Comparison of ENCODE assay signal across 21 cellular contexts in genomic region chr17:69909389-69909788, GRCh38.
"Had no signal": no experiment of that assay in that cellular context is flagged by ENCODE, and none has a peak within 500 bp of the region (broad histone marks: within the 10 kb centered on the region; RNA-seq: fewer than 3 reads in every experiment).

No MANE protein-coding gene starts in this region.

- H3K36me3 Mint-ChIP-seq: activated naive CD8-positive, alpha-beta T cell treated with anti-CD3 and anti-CD28 coated beads, Interleukin-2, amount 10 ng/mL, durations not matched to agents 7 days and 5 days; brain; WTC11 had no signal

- H3K4me2 ChIP-seq: hepatocyte had no signal

- H3K9me3 Mint-ChIP-seq: dendritic cell treated with granulocyte-macrophage colony-stimulating factor and Interleukin-4, amounts not matched to agents 40 ng/mL and 50 ng/mL, for 4 days; effector memory CD8-positive, alpha-beta T cell; nephron had no signal

- H3K27me3 Mint-ChIP-seq: activated naive CD8-positive, alpha-beta T cell treated with anti-CD3 and anti-CD28 coated beads, Interleukin-2, amount 10 ng/mL, durations not matched to agents 7 days and 5 days; effector memory CD8-positive, alpha-beta T cell had no signal

- ATAC-seq: effector memory CD8-positive, alpha-beta T cell; left ventricle myocardium superior; stimulated activated naive CD8-positive, alpha-beta T cell treated with anti-CD3 and anti-CD28 coated beads, Interleukin-15, Interleukin-2, amounts not matched to agents 100 U/mL and 50 U/mL, for 24 hours; WTC11 had no signal

- DNase-seq: activated CD4-positive, alpha-beta T cell treated with anti-CD3 and anti-CD28 coated beads for 4 hours; activated naive CD4-positive, alpha-beta T cell; activated naive CD8-positive, alpha-beta T cell treated with anti-CD3 and anti-CD28 coated beads, Interleukin-2, amount 10 ng/mL, durations not matched to agents 7 days and 5 days; effector memory CD8-positive, alpha-beta T cell; left ventricle myocardium superior; occipital lobe; right cardiac atrium; small intestine; stimulated activated CD4-positive, alpha-beta T cell treated with anti-CD3 and anti-CD28 coated beads, Interleukin-4, amount 100 ng/mL, for 4 hours; stimulated activated CD8-positive, alpha-beta memory T cell treated with anti-CD3 and anti-CD28 coated beads, Interleukin-4, amount 100 ng/mL, for 48 hours; stimulated activated naive CD8-positive, alpha-beta T cell treated with anti-CD3 and anti-CD28 coated beads, Interleukin-15, Interleukin-2, amounts not matched to agents 100 U/mL and 50 U/mL, for 24 hours; SW 1271 had no signal

- H3K4me3 ChIP-seq: hepatocyte had no signal

- H3K27ac ChIP-seq: epithelial cell of prostate, hepatocyte had no signal

- H3K27ac Mint-ChIP-seq: activated naive CD8-positive, alpha-beta T cell treated with anti-CD3 and anti-CD28 coated beads, Interleukin-2, amount 10 ng/mL, durations not matched to agents 7 days and 5 days; brain; dendritic cell treated with granulocyte-macrophage colony-stimulating factor and Interleukin-4, amounts not matched to agents 40 ng/mL and 50 ng/mL, for 4 days; effector memory CD8-positive, alpha-beta T cell; progenitor cell of endocrine pancreas; WTC11 had no signal

- FAIRE-seq: keratinocyte, small intestine, TTC549 had no signal

- H3K4me1 Mint-ChIP-seq: activated naive CD8-positive, alpha-beta T cell treated with anti-CD3 and anti-CD28 coated beads, Interleukin-2, amount 10 ng/mL, durations not matched to agents 7 days and 5 days had no signal

- H2AFZ ChIP-seq: hepatocyte had no signal

- H3K79me2 ChIP-seq: hepatocyte had no signal

- H3K27me3 ChIP-seq: hepatocyte had no signal

- H3K4me3 Mint-ChIP-seq: activated naive CD8-positive, alpha-beta T cell treated with anti-CD3 and anti-CD28 coated beads, Interleukin-2, amount 10 ng/mL, durations not matched to agents 7 days and 5 days; brain; dendritic cell treated with granulocyte-macrophage colony-stimulating factor and Interleukin-4, amounts not matched to agents 40 ng/mL and 50 ng/mL, for 4 days; effector memory CD8-positive, alpha-beta T cell; nephron; WTC11 had no signal
